In the genomic region with DNA sequence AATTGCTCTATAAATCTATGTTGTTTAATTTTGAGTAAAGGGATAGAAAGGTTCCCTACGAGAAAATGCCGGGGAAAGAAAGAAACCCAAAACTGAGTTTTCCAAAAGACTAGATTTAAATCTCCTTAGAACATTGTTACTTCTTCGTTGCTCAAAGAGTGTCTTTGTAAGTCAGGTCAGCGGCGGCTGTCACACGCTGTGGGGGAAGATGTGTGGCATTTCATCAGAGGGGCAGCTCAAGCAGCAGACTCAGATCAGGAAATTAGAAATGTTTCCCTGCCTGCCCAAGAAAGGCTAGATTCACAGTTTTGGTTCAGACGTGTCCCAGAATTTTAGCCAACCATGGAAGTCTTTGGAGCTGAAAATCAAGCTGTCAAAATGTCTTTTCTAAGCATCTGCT, we compare ENCODE assay signal across 29 cellular contexts.
"Had no signal": no experiment of that assay in that cellular context is flagged by ENCODE, and none has a peak within 500 bp of the region (broad histone marks: within the 10 kb centered on the region; RNA-seq: fewer than 3 reads in every experiment).

No MANE protein-coding gene starts in this region.

- H3K9me3 ChIP-seq: esophagus squamous epithelium, mucosa of descending colon, ovary, psoas muscle, suprapubic skin, thyroid gland, vagina had no signal

- H3K36me3 Mint-ChIP-seq: mesothelial cell of epicardium; natural killer cell treated with Interleukin-12 subunit alpha and Interleukin-12 subunit beta and Interleukin-15 and Interleukin-18, amount 100 ng/mL, for 72 hours had no signal

- H3K4me1 ChIP-seq: esophagus squamous epithelium, lower lobe of right lung, psoas muscle, suprapubic skin, thyroid gland, vagina had no signal

- H3K27ac Mint-ChIP-seq: effector memory CD8-positive, alpha-beta T cell; immature natural killer cell; mesothelial cell of epicardium; naive B cell; natural killer cell treated with Interleukin-12 subunit alpha and Interleukin-12 subunit beta and Interleukin-15 and Interleukin-18, amount 100 ng/mL, for 72 hours; stimulated activated naive CD8-positive, alpha-beta T cell treated with anti-CD3 and anti-CD28 coated beads, Interleukin-15, amount 100 ng/mL, for 72 hours had no signal

- DNase-seq: cortex of kidney; effector memory CD8-positive, alpha-beta T cell; erythroblast; esophagus squamous epithelium; hypothalamus; immature natural killer cell; islet precursor cell; kidney glomerular epithelial cell; left ventricle myocardium superior; lower lobe of right lung; mesenchymal stem cell; mucosa of descending colon; naive B cell; ovary; psoas muscle; right cardiac atrium; stimulated activated CD4-positive, alpha-beta T cell treated with anti-CD3 and anti-CD28 coated beads, Interleukin-12 subunit alpha, Interleukin-12 subunit beta, amount 100 ng/mL, for 4 hours; stimulated activated CD4-positive, alpha-beta T cell treated with anti-CD3 and anti-CD28 coated beads, Interleukin-1b, Interleukin-23, amount 100 ng/mL, for 48 hours; stimulated activated CD4-positive, alpha-beta T cell treated with anti-CD3 and anti-CD28 coated beads, Interleukin-4, amount 100 ng/mL, for 1 hour; stimulated activated CD8-positive, alpha-beta memory T cell treated with anti-CD3 and anti-CD28 coated beads, Interleukin-4, amount 100 ng/mL, for 48 hours; stimulated activated naive CD4-positive, alpha-beta T cell; stimulated activated naive CD8-positive, alpha-beta T cell treated with anti-CD3 and anti-CD28 coated beads, Interleukin-15, amount 100 ng/mL, for 72 hours; thyroid gland had no signal

- H3K4me1 Mint-ChIP-seq: immature natural killer cell; mesothelial cell of epicardium; naive B cell; stimulated activated naive CD8-positive, alpha-beta T cell treated with anti-CD3 and anti-CD28 coated beads, Interleukin-15, amount 100 ng/mL, for 72 hours had no signal

- H3K27ac ChIP-seq: esophagus squamous epithelium, lower lobe of right lung, ovary, psoas muscle, skin epidermis, suprapubic skin, thyroid gland, vagina had no signal

- H3K27me3 ChIP-seq: ovary, suprapubic skin, thyroid gland, vagina had no signal

- ATAC-seq: effector memory CD8-positive, alpha-beta T cell; left ventricle myocardium superior; lower lobe of right lung; mucosa of descending colon; natural killer cell treated with Interleukin-12 subunit alpha and Interleukin-12 subunit beta and Interleukin-15 and Interleukin-18, amount 100 ng/mL, for 72 hours; psoas muscle; right cardiac atrium; stimulated activated naive CD8-positive, alpha-beta T cell treated with anti-CD3 and anti-CD28 coated beads, Interleukin-15, amount 100 ng/mL, for 72 hours had no signal

- H3K9me3 Mint-ChIP-seq: effector memory CD8-positive, alpha-beta T cell; stimulated activated naive CD8-positive, alpha-beta T cell treated with anti-CD3 and anti-CD28 coated beads, Interleukin-15, amount 100 ng/mL, for 72 hours had no signal

- H3K4me3 ChIP-seq: esophagus squamous epithelium, lower lobe of right lung, mucosa of descending colon, ovary, psoas muscle, skin epidermis, suprapubic skin, thyroid gland, vagina had no signal

- H3K36me3 ChIP-seq: esophagus squamous epithelium, lower lobe of right lung, ovary, suprapubic skin, thyroid gland, vagina had no signal

- H3K4me3 Mint-ChIP-seq: effector memory CD8-positive, alpha-beta T cell; immature natural killer cell; mesothelial cell of epicardium; naive B cell; natural killer cell treated with Interleukin-12 subunit alpha and Interleukin-12 subunit beta and Interleukin-15 and Interleukin-18, amount 100 ng/mL, for 72 hours; neural crest cell; stimulated activated naive CD8-positive, alpha-beta T cell treated with anti-CD3 and anti-CD28 coated beads, Interleukin-15, amount 100 ng/mL, for 72 hours had no signal
